In genomic region chr9:129173296-129174101, GRCh38 we compare ENCODE assay signal across 8 cellular contexts. TPM values are rescaled to one million over a fixed set of nuclear protein-coding genes. Genes with fewer than 3 reads are reported as not detected.
DNase-seq lines count a peak whose midpoint lies in the region; ATAC-seq and TF ChIP-seq lines count a peak whose summit lies in the region.

No MANE protein-coding gene starts in this region.

- H3K9me3 Mint-ChIP-seq in naive thymus-derived CD4-positive, alpha-beta T cell, result no peaks in the 10 kb centered on the region

- peak overlapping the region; percentile 10 to 96 (median 84) for H3K4me3 Mint-ChIP-seq in naive thymus-derived CD4-positive, alpha-beta T cell

- H3K36me3 ChIP-seq in naive thymus-derived CD4-positive, alpha-beta T cell (ENCODE audit: control insufficient read depth in 2 of 3, insufficient read depth in 3 of 3, low read length in 3 of 3), result no peaks in the 10 kb centered on the region

- TF ChIP-seq EP300 in Ishikawa (IDR thresholded peaks at IDR 0.05; ENCODE audit: borderline replicate concordance), result no peak

- H3K4me3 ChIP-seq in AG04450 (ENCODE audit: low read depth, low read length), result peak overlapping the region; percentile 64
- no peak overlapping the region for H3K4me3 ChIP-seq in naive thymus-derived CD4-positive, alpha-beta T cell (ENCODE audit: low read length)

- POLR2A ChIA-PET in AG04450 (lab: Yijun Ruan, JAX), result interaction anchor here (0.8 to 2.6 kb wide), 16 partner anchors 11 to 454 kb away, joined by 3 to 29 read pairs (median 4); no protein-coding TSS in a partner anchor
- POLR2A ChIA-PET in naive thymus-derived CD4-positive, alpha-beta T cell (lab: Charles Lee), result interaction anchor here (0.7 to 8.2 kb wide), 8 partner anchors 32 to 452 kb away, joined by 3 to 119 read pairs (median 4); partner anchors contain the start of gene NTMT1

- H3K27me3 Mint-ChIP-seq in naive thymus-derived CD4-positive, alpha-beta T cell, result peaks cover 0 to 19% (median 0%) of the 10 kb centered on the region in 5 donors

- peaks cover 0 to 23% (median 5%) of the 10 kb centered on the region in 7 donors for H3K4me1 Mint-ChIP-seq in naive thymus-derived CD4-positive, alpha-beta T cell

- H3K27me3 ChIP-seq in AG04450 (ENCODE audit: control insufficient read depth, insufficient read depth, low read length), result no peaks in the 10 kb centered on the region
- H3K27me3 ChIP-seq in naive thymus-derived CD4-positive, alpha-beta T cell (ENCODE audit: control insufficient read depth in 2 of 2, insufficient read depth in 2 of 2, low read length in 2 of 2), result no peaks in the 10 kb centered on the region

- no peak for TF ChIP-seq CTCF in AG04450 (IDR thresholded peaks at IDR 0.05; ENCODE audit: low read depth, low read length)

- H3K4me1 ChIP-seq in naive thymus-derived CD4-positive, alpha-beta T cell (ENCODE audit: control insufficient read depth in 2 of 2, insufficient read depth in 2 of 2, low read length in 2 of 2), result peaks cover 0 to 3% of the 10 kb centered on the region in 2 donors

- CTCF ChIA-PET in AG04450 (lab: Charles Lee), result interaction anchor here (0.5 to 13.5 kb wide), 47 partner anchors 8 to 555 kb away, joined by 3 to 145 read pairs (median 4); no protein-coding TSS in a partner anchor
- CTCF ChIA-PET in naive thymus-derived CD4-positive, alpha-beta T cell (lab: Charles Lee), result interaction anchor here (0.6 to 6.2 kb wide), 19 partner anchors 9 to 458 kb away, joined by 3 to 37 read pairs (median 3); partner anchors contain the start of gene C9orf50

- TF ChIP-seq RAD21 in Ishikawa (IDR thresholded peaks at IDR 0.05; ENCODE audit: low read depth), result no peak

- peak overlapping the region in 5 of 9 donors; percentile 12 to 72 (median 60) for H3K27ac Mint-ChIP-seq in naive thymus-derived CD4-positive, alpha-beta T cell

- no peak for ATAC-seq in naive thymus-derived CD4-positive, alpha-beta T cell
- ATAC-seq in GM21515 (IDR thresholded peaks at IDR 0.05; ENCODE audit: unreplicated experiment) (no peak), GM18868 (IDR thresholded peaks at IDR 0.05; ENCODE audit: unreplicated experiment) (no peak), HG02610 (IDR thresholded peaks at IDR 0.05; ENCODE audit: unreplicated experiment) (no peak)

- H3K36me3 Mint-ChIP-seq in naive thymus-derived CD4-positive, alpha-beta T cell, result no peaks in the 10 kb centered on the region

- DNase-seq in AG04450 (ENCODE audit: low read depth, low spot score), result no peak
- DNase-seq in naive thymus-derived CD4-positive, alpha-beta T cell, result no peak
- DNase-seq in activated CD4-positive, alpha-beta T cell treated with anti-CD3 and anti-CD28 coated beads for 1 hour, result no peak

- intact Hi-C loops in naive thymus-derived CD4-positive, alpha-beta T cell (cut with micrococcal nuclease), result loop anchor here (1.0 to 2.0 kb wide), 8 partner anchors 34 to 451 kb away; no protein-coding TSS in a partner anchor

- H3K9me3 ChIP-seq in AG04450 (ENCODE audit: control insufficient read depth, insufficient read depth, low read length), result no peaks in the 10 kb centered on the region; the same call in 1 of the 2 replicates
- no peaks in the 10 kb centered on the region for H3K9me3 ChIP-seq in naive thymus-derived CD4-positive, alpha-beta T cell (ENCODE audit: control insufficient read depth in 2 of 3, low read length in 3 of 3)

- H3K27ac ChIP-seq in AG04450 (ENCODE audit: low read depth, low read length) (no peak overlapping the region), cingulate gyrus (ENCODE audit: low read depth, low read length) (peak overlapping the region; percentile 94)
- no peak overlapping the region for H3K27ac ChIP-seq in naive thymus-derived CD4-positive, alpha-beta T cell (ENCODE audit: low read depth, low read length)

TF ChIP-seq in Ishikawa, 13 proteins besides CTCF, POLR2A, EP300 and RAD21:
- TF ChIP-seq USF1 (IDR thresholded peaks at IDR 0.05) (peak; percentile 19; the same call in 1 of the 2 replicates), NFIC (IDR thresholded peaks at IDR 0.05) (no peak), MAX (IDR thresholded peaks at IDR 0.05) (no peak; the same call in 1 of the 2 replicates)
TF ChIP-seq in Ishikawa: peak in this region for 1.

RNA-seq across cellular contexts. Expression of gene IER5L, which starts 4.6 kb away (rescaled TPM):
- 4.9 TPM in 2 replicates for polyA plus RNA-seq in AG04450 (2011; rRNA removed)
- polyA minus RNA-seq in AG04450 (2011; rRNA and poly(A)+ RNA removed), result 4.7 and 6.5 TPM in 2 replicates
- 1 to 10 TPM; 3.4 to 6.8 (median 3.8) TPM for total RNA-seq in naive thymus-derived CD4-positive, alpha-beta T cell
- under 1 TPM in 1 of 2 donors, not detected in 1; 0.08 TPM for polyA plus RNA-seq in naive thymus-derived CD4-positive, alpha-beta T cell
